24 cellular contexts compared by ENCODE assay signal in genomic region chr10:33749809-33750208, GRCh38.
"Had no signal": no experiment of that assay in that cellular context is flagged by ENCODE, and none has a peak within 500 bp of the region (broad histone marks: within the 10 kb centered on the region; RNA-seq: fewer than 3 reads in every experiment).

No MANE protein-coding gene starts in this region.

- H3K4me3 ChIP-seq: breast epithelium, dorsolateral prefrontal cortex, lower lobe of right lung, neural progenitor cell, right lobe of liver, skin epidermis, thoracic aorta had no signal

- H3K27ac ChIP-seq: breast epithelium, dorsolateral prefrontal cortex, lower lobe of right lung, neural progenitor cell, right lobe of liver, skin epidermis, thoracic aorta had no signal

- H3K4me2 ChIP-seq: neural progenitor cell had no signal

- H3K9me3 ChIP-seq: breast epithelium, lower lobe of right lung, right lobe of liver, thoracic aorta had no signal

- H3K36me3 ChIP-seq: breast epithelium, lower lobe of right lung, neural progenitor cell, right lobe of liver, thoracic aorta had no signal

- H3K27me3 ChIP-seq: breast epithelium, neural progenitor cell, right lobe of liver had no signal

- H3K4me1 ChIP-seq: breast epithelium had no signal

- H3K9ac ChIP-seq: neural progenitor cell had no signal

- H2AFZ ChIP-seq: neural progenitor cell had no signal

- ATAC-seq: activated CD4-positive, alpha-beta T cell treated with anti-CD3 and anti-CD28 coated beads for 36 hours; activated CD8-positive, alpha-beta memory T cell treated with anti-CD3 and anti-CD28 coated beads, Interleukin-2, amount 10 ng/mL, durations not matched to agents 7 days and 5 days; activated CD8-positive, alpha-beta T cell treated with anti-CD3 and anti-CD28 coated beads, Interleukin-2, amount 10 ng/mL, durations not matched to agents 7 days and 5 days; activated naive CD4-positive, alpha-beta T cell treated with anti-CD3 and anti-CD28 coated beads, Interleukin-2, amount 50 U/mL, for 72 hours; lower lobe of right lung; naive thymus-derived CD8-positive, alpha-beta T cell; stimulated activated effector memory CD8-positive, alpha-beta T cell treated with anti-CD3 and anti-CD28 coated beads, Interleukin-12 subunit alpha, Interleukin-12 subunit beta, amount 100 ng/mL, for 72 hours had no signal

- DNase-seq: activated B cell treated with CpG ODN at 0.5 μM for 24 hours; activated CD4-positive, alpha-beta T cell treated with anti-CD3 and anti-CD28 coated beads for 36 hours; activated CD8-positive, alpha-beta memory T cell treated with anti-CD3 and anti-CD28 coated beads, Interleukin-2, amount 10 ng/mL, durations not matched to agents 7 days and 5 days; activated CD8-positive, alpha-beta T cell treated with anti-CD3 and anti-CD28 coated beads, Interleukin-2, amount 10 ng/mL, durations not matched to agents 7 days and 5 days; activated T-cell treated with anti-CD3 and anti-CD28 coated beads, Interleukin-2, amount 50 U/mL, for 48 hours; dorsolateral prefrontal cortex; effector memory CD4-positive, alpha-beta T cell; glutamatergic neuron; hypothalamus; immature natural killer cell; kidney; lower lobe of right lung; mesenchymal stem cell; naive thymus-derived CD8-positive, alpha-beta T cell; posterior cingulate gyrus; right lobe of liver; stimulated activated CD4-positive, alpha-beta T cell treated with anti-CD3 and anti-CD28 coated beads, Interleukin-4, amount 100 ng/mL, for 24 hours; trophoblast cell had no signal
